In the genomic region with DNA sequence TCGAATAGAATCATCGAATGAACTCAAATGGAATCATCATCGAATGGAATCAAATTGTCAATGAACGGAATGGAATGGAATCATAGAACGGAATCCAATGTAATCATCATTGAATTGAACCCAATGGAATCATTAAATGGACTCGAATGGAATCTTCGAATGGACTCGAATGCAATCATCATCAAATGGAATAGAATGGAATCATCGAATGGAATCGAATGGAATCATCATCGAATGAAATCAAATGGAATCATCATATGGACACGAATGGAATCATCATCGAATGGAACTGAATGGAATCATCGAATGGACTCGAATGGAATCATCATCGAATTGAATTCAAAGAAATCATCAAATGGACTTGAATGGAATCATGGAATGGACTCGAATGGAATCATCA, we compare ENCODE assay signal across 8 cellular contexts.
DNase-seq lines count a peak whose midpoint lies in the region; TF ChIP-seq lines count a peak whose summit lies in the region.
"Not testable (repeated sequence)": the region's sequence is repeated elsewhere in the genome, so short reads cannot be mapped to it uniquely, and the experiment has no call there.

No MANE protein-coding gene starts in this region.

- not testable (repeated sequence) for H3K27me3 ChIP-seq in esophagus muscularis mucosa

- H3K4me3 ChIP-seq in esophagus muscularis mucosa = not testable (repeated sequence)

- intact Hi-C loops in esophagus muscularis mucosa (cut with DNase I) = not testable (repeated sequence)

- H3K36me3 ChIP-seq in esophagus muscularis mucosa = not testable (repeated sequence)

- peaks cover 0 to 13% (median 0%) of the 10 kb centered on the region in 4 donors for H3K9me3 ChIP-seq in esophagus muscularis mucosa

- not testable (repeated sequence) for TF ChIP-seq EP300 in esophagus muscularis mucosa (IDR thresholded peaks at IDR 0.05)

- DNase-seq in CD1c-positive myeloid dendritic cell (ENCODE audit: extremely low spot score) (peak; percentile 11), HT-29 (ENCODE audit: low spot score) (peak; percentile 87), NAMALWA (ENCODE audit: low spot score) (peak; percentile 65), SK-N-DZ (ENCODE audit: low spot score) (peak; percentile 82), esophagus muscularis mucosa (ENCODE audit: extremely low spot score) (peak; percentile 95), left kidney (ENCODE audit: low read depth, low spot score) (peak; percentile 32), pons (ENCODE audit: low spot score) (peak; percentile 92), superior temporal gyrus (ENCODE audit: extremely low spot score) (peak; percentile 74)

- not testable (repeated sequence) for TF ChIP-seq POLR2A in esophagus muscularis mucosa (IDR thresholded peaks at IDR 0.05; ENCODE audit: low read depth)

- TF ChIP-seq CTCF in esophagus muscularis mucosa (IDR thresholded peaks at IDR 0.05) = not testable (repeated sequence)

- H3K27ac ChIP-seq in esophagus muscularis mucosa (replicated peaks in 1 of 4) = not testable (repeated sequence)

- not testable (repeated sequence) for H3K4me1 ChIP-seq in esophagus muscularis mucosa

- 71% methylated on average over 17 of the region's 17 CpGs for WGBS in esophagus muscularis mucosa

Comparison
In these comparisons a context has a peak if more than half of its experiments do, and no peak if none do; other contexts are left out.
1. DNase-seq: peak in every context shown above with its lines; median percentile 95 in esophagus muscularis mucosa; 92 in pons; 87 in HT-29; 82 in SK-N-DZ; 74 in superior temporal gyrus; 65 in NAMALWA; 32 in left kidney; 11 in CD1c-positive myeloid dendritic cell.